In genomic region chr1:8417625-8418024, GRCh38 we compare ENCODE assay signal across 12 cellular contexts.
A peak's percentile ranks its signal among the peaks of the same experiment; 100 is the strongest.
DNase-seq lines count a peak whose midpoint lies in the region; ATAC-seq and TF ChIP-seq lines count a peak whose summit lies in the region.
"Had no signal": no experiment of that assay in that cellular context is flagged by ENCODE, and none has a peak within 500 bp of the region (broad histone marks: within the 10 kb centered on the region; RNA-seq: fewer than 3 reads in every experiment).

No MANE protein-coding gene starts in this region.

- H3K4me3 Mint-ChIP-seq in activated naive CD8-positive, alpha-beta T cell: no peak overlapping the region
- no peak overlapping the region for H3K4me3 Mint-ChIP-seq in activated naive CD8-positive, alpha-beta T cell treated with anti-CD3 and anti-CD28 coated beads for 36 hours
- peak overlapping the region in 5 of 10 donors; percentile 8 to 42 (median 31) for H3K4me3 Mint-ChIP-seq in naive thymus-derived CD8-positive, alpha-beta T cell

- ATAC-seq in lower lobe of right lung: no peak
- ATAC-seq in naive thymus-derived CD8-positive, alpha-beta T cell: no peak
- ATAC-seq: PC-3 had no signal

- H3K36me3 ChIP-seq in lower lobe of right lung (peaks cover 38% of the 10 kb centered on the region), suprapubic skin (peaks cover 34% of the 10 kb centered on the region)

- in situ Hi-C loops in GM13977 (cut with MboI; ENCODE audit: low pct_unique_long_range_greater_than_20kb, low sequenced_read_pairs, unreplicated experiment): no loop called here

- POLR2A ChIA-PET in naive thymus-derived CD8-positive, alpha-beta T cell (lab: Charles Lee): no interaction called here

- no peak for TF ChIP-seq POLR2A in suprapubic skin (IDR thresholded peaks at IDR 0.05)

- WGBS in suprapubic skin: 48% methylated on average over 5 of the region's 5 CpGs

- intact Hi-C loops in lower lobe of right lung (cut with DNase I): no loop called here

- no peaks in the 10 kb centered on the region for H3K27me3 Mint-ChIP-seq in activated naive CD8-positive, alpha-beta T cell
- H3K27me3 Mint-ChIP-seq in activated naive CD8-positive, alpha-beta T cell treated with anti-CD3 and anti-CD28 coated beads for 36 hours: no peaks in the 10 kb centered on the region
- H3K27me3 Mint-ChIP-seq in naive thymus-derived CD8-positive, alpha-beta T cell: no peaks in the 10 kb centered on the region

- no peak for TF ChIP-seq EP300 in suprapubic skin (IDR thresholded peaks at IDR 0.05)

- DNase-seq in activated naive CD8-positive, alpha-beta T cell treated with anti-CD3 and anti-CD28 coated beads for 36 hours: no peak
- DNase-seq in lower lobe of right lung (no peak), suprapubic skin (ENCODE audit: low spot score in 2 of 2) (no peak), GM13977 (ENCODE audit: low spot score) (no peak), HPDE6-E6E7 (ENCODE audit: extremely low spot score) (no peak)
- DNase-seq in naive thymus-derived CD8-positive, alpha-beta T cell: no peak
- DNase-seq: MG63, NCI-H2171 treated with DMSO at 0.1 percent for 48 hours, PC-3, T-helper 2 cell had no signal

- H3K27me3 ChIP-seq in lower lobe of right lung (ENCODE audit: low read depth): no peaks in the 10 kb centered on the region
- H3K27me3 ChIP-seq in suprapubic skin: no peaks in the 10 kb centered on the region
- H3K27me3 ChIP-seq: MG63 had no signal

- H3K4me3 ChIP-seq in lower lobe of right lung (no peak overlapping the region), suprapubic skin (no peak overlapping the region)
- H3K4me3 ChIP-seq: MG63 had no signal

- peak overlapping the region; percentile 16 for H3K27ac Mint-ChIP-seq in activated naive CD8-positive, alpha-beta T cell
- H3K27ac Mint-ChIP-seq in activated naive CD8-positive, alpha-beta T cell treated with anti-CD3 and anti-CD28 coated beads for 36 hours: no peak overlapping the region
- peak overlapping the region in 5 of 10 donors; percentile 5 to 77 (median 27) for H3K27ac Mint-ChIP-seq in naive thymus-derived CD8-positive, alpha-beta T cell

- no peak for TF ChIP-seq CTCF in VCaP (conservative IDR thresholded peaks at IDR 0.05)
- no peak for TF ChIP-seq CTCF in lower lobe of right lung (IDR thresholded peaks at IDR 0.05)
- TF ChIP-seq CTCF in suprapubic skin (IDR thresholded peaks at IDR 0.05): no peak
- TF ChIP-seq CTCF in GM13977 (IDR thresholded peaks at IDR 0.05; ENCODE audit: extremely low read depth, insufficient read depth, missing control alignments): no peak

- H3K27ac ChIP-seq in VCaP: peak overlapping the region; percentile 99
- H3K27ac ChIP-seq in lower lobe of right lung: peak overlapping the region; percentile 33
- peak overlapping the region; percentile 28 for H3K27ac ChIP-seq in suprapubic skin

- H3K9me3 ChIP-seq in lower lobe of right lung (no peaks in the 10 kb centered on the region), suprapubic skin (no peaks in the 10 kb centered on the region)
- H3K9me3 ChIP-seq: MG63 had no signal

- H3K9me3 Mint-ChIP-seq in activated naive CD8-positive, alpha-beta T cell (ENCODE audit: low read depth): no peaks in the 10 kb centered on the region
- H3K9me3 Mint-ChIP-seq in activated naive CD8-positive, alpha-beta T cell treated with anti-CD3 and anti-CD28 coated beads for 36 hours: no peaks in the 10 kb centered on the region
- no peaks in the 10 kb centered on the region for H3K9me3 Mint-ChIP-seq in naive thymus-derived CD8-positive, alpha-beta T cell

- H3K36me3 Mint-ChIP-seq in activated naive CD8-positive, alpha-beta T cell: peaks cover 12% of the 10 kb centered on the region
- peaks cover 41% of the 10 kb centered on the region for H3K36me3 Mint-ChIP-seq in activated naive CD8-positive, alpha-beta T cell treated with anti-CD3 and anti-CD28 coated beads for 36 hours
- peaks cover 0 to 50% (median 17%) of the 10 kb centered on the region in 3 donors for H3K36me3 Mint-ChIP-seq in naive thymus-derived CD8-positive, alpha-beta T cell

- H3K4me1 ChIP-seq in lower lobe of right lung: peaks cover 85% of the 10 kb centered on the region
- H3K4me1 ChIP-seq in suprapubic skin: peaks cover 85% of the 10 kb centered on the region

- H3K4me1 Mint-ChIP-seq in activated naive CD8-positive, alpha-beta T cell (ENCODE audit: low read depth): peaks cover 29% of the 10 kb centered on the region
- peaks cover 27% of the 10 kb centered on the region for H3K4me1 Mint-ChIP-seq in activated naive CD8-positive, alpha-beta T cell treated with anti-CD3 and anti-CD28 coated beads for 36 hours
- H3K4me1 Mint-ChIP-seq in naive thymus-derived CD8-positive, alpha-beta T cell: peaks cover 14 to 25% (median 21%) of the 10 kb centered on the region in 4 donors

Comparison
In these comparisons a context has a peak if more than half of its experiments do, and no peak if none do; other contexts are left out.
1. H3K27ac ChIP-seq: peak in every context shown above with its lines; median percentile 99 in VCaP; 33 in lower lobe of right lung; 28 in suprapubic skin.